ENCODE assay signal across 1 cellular context in the genomic region with DNA sequence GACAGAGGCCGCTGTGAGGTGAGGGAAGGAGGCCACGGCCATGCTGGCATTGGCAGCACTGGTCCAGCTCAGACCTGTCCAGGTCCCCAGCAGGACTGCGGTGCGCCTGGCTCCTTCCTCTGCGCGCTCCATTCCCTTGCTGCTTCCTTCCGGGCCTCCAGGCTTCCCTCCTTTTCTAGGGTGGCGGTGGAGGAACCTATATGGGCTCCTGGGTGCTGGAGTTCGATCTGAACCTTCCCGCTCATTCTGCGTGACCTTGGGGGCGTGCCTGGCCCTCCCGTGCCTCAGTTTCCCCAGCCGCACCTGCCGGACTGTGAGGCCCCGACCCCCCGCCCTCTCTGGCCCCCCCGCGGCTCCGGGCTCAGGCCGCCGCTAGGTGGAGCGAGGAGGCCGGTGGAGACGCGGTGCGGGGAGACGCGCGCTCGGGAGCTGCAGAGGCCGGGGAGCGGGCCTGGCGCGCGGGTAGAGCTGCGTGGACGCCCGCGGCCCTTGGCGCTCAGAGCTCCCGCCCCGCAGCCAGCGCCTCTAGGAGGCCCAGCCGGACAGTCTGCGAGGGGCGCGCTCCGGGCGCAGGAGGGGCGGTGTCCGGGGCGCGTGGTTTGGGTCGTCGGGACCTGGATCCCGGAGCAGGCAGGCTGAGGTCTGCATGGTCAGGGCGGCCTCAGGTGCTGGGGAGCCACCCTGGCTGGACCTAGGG.
TF ChIP-seq lines count a peak whose summit lies in the region.

No MANE protein-coding gene starts in this region.

TF ChIP-seq in K562, 482 proteins besides CTCF, POLR2A, EP300 and RAD21 (continues in another document):
- TF ChIP-seq, protein P1, sequence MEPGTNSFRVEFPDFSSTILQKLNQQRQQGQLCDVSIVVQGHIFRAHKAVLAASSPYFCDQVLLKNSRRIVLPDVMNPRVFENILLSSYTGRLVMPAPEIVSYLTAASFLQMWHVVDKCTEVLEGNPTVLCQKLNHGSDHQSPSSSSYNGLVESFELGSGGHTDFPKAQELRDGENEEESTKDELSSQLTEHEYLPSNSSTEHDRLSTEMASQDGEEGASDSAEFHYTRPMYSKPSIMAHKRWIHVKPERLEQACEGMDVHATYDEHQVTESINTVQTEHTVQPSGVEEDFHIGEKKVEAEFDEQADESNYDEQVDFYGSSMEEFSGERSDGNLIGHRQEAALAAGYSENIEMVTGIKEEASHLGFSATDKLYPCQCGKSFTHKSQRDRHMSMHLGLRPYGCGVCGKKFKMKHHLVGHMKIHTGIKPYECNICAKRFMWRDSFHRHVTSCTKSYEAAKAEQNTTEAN (CRISPR knock-in tag; IDR thresholded peaks at IDR 0.05), result no peak
- peak; percentile 56 for TF ChIP-seq HMGN3 (IDR thresholded peaks at IDR 0.05; ENCODE audit: borderline replicate concordance, extremely low read depth, insufficient read length, low read depth, low read length)
- TF ChIP-seq IRF2 (CRISPR knock-in tag; IDR thresholded peaks at IDR 0.05), result no peak
- 0 out of 2 replicates have a peak, but pooled peaks have one; percentile 11 for TF ChIP-seq ADNP (tag; IDR thresholded peaks at IDR 0.05)
- no peak for TF ChIP-seq ZNF384 (IDR thresholded peaks at IDR 0.05; ENCODE audit: low read depth, low read length)
- TF ChIP-seq CTBP1 (IDR thresholded peaks at IDR 0.05; ENCODE audit: borderline replicate concordance), result peak; percentile 90
- TF ChIP-seq SOX6 (IDR thresholded peaks at IDR 0.05), result no peak
- no peak for TF ChIP-seq ZNF224 (CRISPR knock-in tag; IDR thresholded peaks at IDR 0.05)
- no peak for TF ChIP-seq TAF9B (IDR thresholded peaks at IDR 0.05; ENCODE audit: partially characterized antibody)
- TF ChIP-seq RBM39 (optimal IDR thresholded peaks at IDR 0.05; ENCODE audit: low read depth, low read length), result no peak
- TF ChIP-seq, protein P2, sequence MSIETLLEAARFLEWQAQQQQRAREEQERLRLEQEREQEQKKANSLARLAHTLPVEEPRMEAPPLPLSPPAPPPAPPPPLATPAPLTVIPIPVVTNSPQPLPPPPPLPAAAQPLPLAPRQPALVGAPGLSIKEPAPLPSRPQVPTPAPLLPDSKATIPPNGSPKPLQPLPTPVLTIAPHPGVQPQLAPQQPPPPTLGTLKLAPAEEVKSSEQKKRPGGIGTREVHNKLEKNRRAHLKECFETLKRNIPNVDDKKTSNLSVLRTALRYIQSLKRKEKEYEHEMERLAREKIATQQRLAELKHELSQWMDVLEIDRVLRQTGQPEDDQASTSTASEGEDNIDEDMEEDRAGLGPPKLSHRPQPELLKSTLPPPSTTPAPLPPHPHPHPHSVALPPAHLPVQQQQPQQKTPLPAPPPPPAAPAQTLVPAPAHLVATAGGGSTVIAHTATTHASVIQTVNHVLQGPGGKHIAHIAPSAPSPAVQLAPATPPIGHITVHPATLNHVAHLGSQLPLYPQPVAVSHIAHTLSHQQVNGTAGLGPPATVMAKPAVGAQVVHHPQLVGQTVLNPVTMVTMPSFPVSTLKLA (conservative IDR thresholded peaks at IDR 0.05), result no peak
- no peak for TF ChIP-seq CBX2 (IDR thresholded peaks at IDR 0.05; ENCODE audit: insufficient read depth, low read length, poor library complexity, severe bottlenecking)
- peak; percentile 95 for TF ChIP-seq ZBTB7A (IDR thresholded peaks at IDR 0.05; ENCODE audit: borderline replicate concordance, control insufficient read depth, low read depth, low read length)
- TF ChIP-seq ARHGAP35 (IDR thresholded peaks at IDR 0.05; ENCODE audit: partially characterized antibody), result no peak
- TF ChIP-seq ZNF408 (CRISPR knock-in tag; IDR thresholded peaks at IDR 0.05; ENCODE audit: low read depth), result no peak
- TF ChIP-seq, protein P3, sequence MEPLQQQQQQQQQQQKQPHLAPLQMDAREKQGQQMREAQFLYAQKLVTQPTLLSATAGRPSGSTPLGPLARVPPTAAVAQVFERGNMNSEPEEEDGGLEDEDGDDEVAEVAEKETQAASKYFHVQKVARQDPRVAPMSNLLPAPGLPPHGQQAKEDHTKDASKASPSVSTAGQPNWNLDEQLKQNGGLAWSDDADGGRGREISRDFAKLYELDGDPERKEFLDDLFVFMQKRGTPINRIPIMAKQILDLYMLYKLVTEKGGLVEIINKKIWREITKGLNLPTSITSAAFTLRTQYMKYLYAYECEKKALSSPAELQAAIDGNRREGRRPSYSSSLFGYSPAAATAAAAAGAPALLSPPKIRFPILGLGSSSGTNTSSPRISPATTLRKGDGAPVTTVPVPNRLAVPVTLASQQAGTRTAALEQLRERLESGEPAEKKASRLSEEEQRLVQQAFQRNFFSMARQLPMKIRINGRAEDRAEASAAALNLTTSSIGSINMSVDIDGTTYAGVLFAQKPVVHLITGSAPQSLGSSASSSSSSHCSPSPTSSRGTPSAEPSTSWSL (CRISPR knock-in tag; IDR thresholded peaks at IDR 0.05; ENCODE audit: borderline replicate concordance), result no peak
- peak in 1 of 3 experiments; percentile 24 for TF ChIP-seq YY1 (IDR thresholded peaks at IDR 0.05; ENCODE audit: borderline replicate concordance in 1 of 3, control insufficient read depth in 1 of 3, extremely low read depth in 1 of 3, insufficient read depth in 3 of 3, insufficient read length in 1 of 3, insufficient replicate concordance in 2 of 3, low read depth in 1 of 3, low read length in 2 of 3)
- TF ChIP-seq L3MBTL2 (IDR thresholded peaks at IDR 0.05), result peak; percentile 75
- TF ChIP-seq HNRNPH1 (optimal IDR thresholded peaks at IDR 0.05; ENCODE audit: low read depth, low read length), result no peak
- no peak for TF ChIP-seq ZNF764 (CRISPR knock-in tag; IDR thresholded peaks at IDR 0.05; ENCODE audit: low read depth)
- TF ChIP-seq, protein P4, sequence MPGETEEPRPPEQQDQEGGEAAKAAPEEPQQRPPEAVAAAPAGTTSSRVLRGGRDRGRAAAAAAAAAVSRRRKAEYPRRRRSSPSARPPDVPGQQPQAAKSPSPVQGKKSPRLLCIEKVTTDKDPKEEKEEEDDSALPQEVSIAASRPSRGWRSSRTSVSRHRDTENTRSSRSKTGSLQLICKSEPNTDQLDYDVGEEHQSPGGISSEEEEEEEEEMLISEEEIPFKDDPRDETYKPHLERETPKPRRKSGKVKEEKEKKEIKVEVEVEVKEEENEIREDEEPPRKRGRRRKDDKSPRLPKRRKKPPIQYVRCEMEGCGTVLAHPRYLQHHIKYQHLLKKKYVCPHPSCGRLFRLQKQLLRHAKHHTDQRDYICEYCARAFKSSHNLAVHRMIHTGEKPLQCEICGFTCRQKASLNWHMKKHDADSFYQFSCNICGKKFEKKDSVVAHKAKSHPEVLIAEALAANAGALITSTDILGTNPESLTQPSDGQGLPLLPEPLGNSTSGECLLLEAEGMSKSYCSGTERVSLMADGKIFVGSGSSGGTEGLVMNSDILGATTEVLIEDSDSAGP (CRISPR knock-in tag; IDR thresholded peaks at IDR 0.05), result no peak
- peak; percentile 72 for TF ChIP-seq CXXC5 (CRISPR knock-in tag; IDR thresholded peaks at IDR 0.05)
- peak; percentile 100 for TF ChIP-seq MAZ (CRISPR knock-in tag; conservative IDR thresholded peaks at IDR 0.05 in 1 of 2, IDR thresholded peaks at IDR 0.05 in 1 of 2)
- TF ChIP-seq SMAD4 (CRISPR knock-in tag; conservative IDR thresholded peaks at IDR 0.05), result no peak
- TF ChIP-seq POLR2G (IDR thresholded peaks at IDR 0.05; ENCODE audit: low read depth, low read length), result peak; percentile 56
- TF ChIP-seq ZEB2 (IDR thresholded peaks at IDR 0.05), result no peak
- TF ChIP-seq EHMT2 (IDR thresholded peaks at IDR 0.05), result no peak
- TF ChIP-seq NFATC3 (IDR thresholded peaks at IDR 0.05), result no peak
- 0 out of 2 replicates have a peak, but pooled peaks have one; percentile 28 for TF ChIP-seq SRSF1 (IDR thresholded peaks at IDR 0.05; ENCODE audit: low read depth, low read length)
- peak; percentile 78 for TF ChIP-seq SAFB (IDR thresholded peaks at IDR 0.05; ENCODE audit: borderline replicate concordance, low read depth, low read length)
- TF ChIP-seq, protein P5, sequence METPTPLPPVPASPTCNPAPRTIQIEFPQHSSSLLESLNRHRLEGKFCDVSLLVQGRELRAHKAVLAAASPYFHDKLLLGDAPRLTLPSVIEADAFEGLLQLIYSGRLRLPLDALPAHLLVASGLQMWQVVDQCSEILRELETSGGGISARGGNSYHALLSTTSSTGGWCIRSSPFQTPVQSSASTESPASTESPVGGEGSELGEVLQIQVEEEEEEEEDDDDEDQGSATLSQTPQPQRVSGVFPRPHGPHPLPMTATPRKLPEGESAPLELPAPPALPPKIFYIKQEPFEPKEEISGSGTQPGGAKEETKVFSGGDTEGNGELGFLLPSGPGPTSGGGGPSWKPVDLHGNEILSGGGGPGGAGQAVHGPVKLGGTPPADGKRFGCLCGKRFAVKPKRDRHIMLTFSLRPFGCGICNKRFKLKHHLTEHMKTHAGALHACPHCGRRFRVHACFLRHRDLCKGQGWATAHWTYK (CRISPR knock-in tag; IDR thresholded peaks at IDR 0.05), result no peak
- TF ChIP-seq ZSCAN29 (IDR thresholded peaks at IDR 0.05), result 0 out of 2 replicates have a peak, but pooled peaks have one; percentile 27
- TF ChIP-seq PRMT5 (CRISPR knock-in tag; IDR thresholded peaks at IDR 0.05), result no peak
- no peak for TF ChIP-seq HDGF (IDR thresholded peaks at IDR 0.05)
- peak; percentile 72 for TF ChIP-seq ZFX (CRISPR knock-in tag; IDR thresholded peaks at IDR 0.05)
- TF ChIP-seq ELF2 (CRISPR knock-in tag; IDR thresholded peaks at IDR 0.05), result no peak
- TF ChIP-seq GATAD2B (IDR thresholded peaks at IDR 0.05; ENCODE audit: borderline replicate concordance), result no peak; the same call in 1 of the 2 replicates
- TF ChIP-seq, protein P6, sequence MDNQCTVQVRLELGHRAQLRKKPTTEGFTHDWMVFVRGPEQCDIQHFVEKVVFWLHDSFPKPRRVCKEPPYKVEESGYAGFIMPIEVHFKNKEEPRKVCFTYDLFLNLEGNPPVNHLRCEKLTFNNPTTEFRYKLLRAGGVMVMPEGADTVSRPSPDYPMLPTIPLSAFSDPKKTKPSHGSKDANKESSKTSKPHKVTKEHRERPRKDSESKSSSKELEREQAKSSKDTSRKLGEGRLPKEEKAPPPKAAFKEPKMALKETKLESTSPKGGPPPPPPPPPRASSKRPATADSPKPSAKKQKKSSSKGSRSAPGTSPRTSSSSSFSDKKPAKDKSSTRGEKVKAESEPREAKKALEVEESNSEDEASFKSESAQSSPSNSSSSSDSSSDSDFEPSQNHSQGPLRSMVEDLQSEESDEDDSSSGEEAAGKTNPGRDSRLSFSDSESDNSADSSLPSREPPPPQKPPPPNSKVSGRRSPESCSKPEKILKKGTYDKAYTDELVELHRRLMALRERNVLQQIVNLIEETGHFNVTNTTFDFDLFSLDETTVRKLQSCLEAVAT (IDR thresholded peaks at IDR 0.05), result no peak
- no peak for TF ChIP-seq ETV5 (CRISPR knock-in tag; IDR thresholded peaks at IDR 0.05; ENCODE audit: low read depth)
- TF ChIP-seq KLF1 (tag; IDR thresholded peaks at IDR 0.05), result no peak
- peak; percentile 31; the same call in 1 of the 2 replicates for TF ChIP-seq ZKSCAN8 (CRISPR knock-in tag; IDR thresholded peaks at IDR 0.05)
- peak; percentile 13; the same call in 1 of the 2 replicates for TF ChIP-seq STAG1 (CRISPR knock-in tag; IDR thresholded peaks at IDR 0.05; ENCODE audit: borderline replicate concordance)
- TF ChIP-seq, protein P7, sequence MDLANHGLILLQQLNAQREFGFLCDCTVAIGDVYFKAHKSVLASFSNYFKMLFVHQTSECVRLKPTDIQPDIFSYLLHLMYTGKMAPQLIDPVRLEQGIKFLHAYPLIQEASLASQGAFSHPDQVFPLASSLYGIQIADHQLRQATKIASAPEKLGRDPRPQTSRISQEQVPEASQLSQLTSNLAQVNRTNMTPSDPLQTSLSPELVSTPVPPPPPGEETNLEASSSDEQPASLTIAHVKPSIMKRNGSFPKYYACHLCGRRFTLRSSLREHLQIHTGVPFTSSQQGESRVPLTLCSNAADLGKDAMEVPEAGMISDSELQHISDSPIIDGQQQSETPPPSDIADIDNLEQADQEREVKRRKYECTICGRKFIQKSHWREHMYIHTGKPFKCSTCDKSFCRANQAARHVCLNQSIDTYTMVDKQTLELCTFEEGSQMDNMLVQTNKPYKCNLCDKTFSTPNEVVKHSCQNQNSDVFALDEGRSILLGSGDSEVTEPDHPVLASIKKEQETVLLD (IDR thresholded peaks at IDR 0.05), result peak; percentile 43; the same call in 1 of the 2 replicates
- peak; percentile 36 for TF ChIP-seq U2AF1 (optimal IDR thresholded peaks at IDR 0.05; ENCODE audit: low read depth, low read length)
- TF ChIP-seq, protein P8, sequence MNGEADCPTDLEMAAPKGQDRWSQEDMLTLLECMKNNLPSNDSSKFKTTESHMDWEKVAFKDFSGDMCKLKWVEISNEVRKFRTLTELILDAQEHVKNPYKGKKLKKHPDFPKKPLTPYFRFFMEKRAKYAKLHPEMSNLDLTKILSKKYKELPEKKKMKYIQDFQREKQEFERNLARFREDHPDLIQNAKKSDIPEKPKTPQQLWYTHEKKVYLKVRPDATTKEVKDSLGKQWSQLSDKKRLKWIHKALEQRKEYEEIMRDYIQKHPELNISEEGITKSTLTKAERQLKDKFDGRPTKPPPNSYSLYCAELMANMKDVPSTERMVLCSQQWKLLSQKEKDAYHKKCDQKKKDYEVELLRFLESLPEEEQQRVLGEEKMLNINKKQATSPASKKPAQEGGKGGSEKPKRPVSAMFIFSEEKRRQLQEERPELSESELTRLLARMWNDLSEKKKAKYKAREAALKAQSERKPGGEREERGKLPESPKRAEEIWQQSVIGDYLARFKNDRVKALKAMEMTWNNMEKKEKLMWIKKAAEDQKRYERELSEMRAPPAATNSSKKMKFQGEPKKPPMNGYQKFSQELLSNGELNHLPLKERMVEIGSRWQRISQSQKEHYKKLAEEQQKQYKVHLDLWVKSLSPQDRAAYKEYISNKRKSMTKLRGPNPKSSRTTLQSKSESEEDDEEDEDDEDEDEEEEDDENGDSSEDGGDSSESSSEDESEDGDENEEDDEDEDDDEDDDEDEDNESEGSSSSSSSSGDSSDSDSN (IDR thresholded peaks at IDR 0.05; ENCODE audit: borderline replicate concordance in 1 of 2, low read depth in 2 of 2, low read length in 2 of 2), result peak; percentile 54 to 89; a peak in 1 of 4 replicates
- TF ChIP-seq, protein P9, sequence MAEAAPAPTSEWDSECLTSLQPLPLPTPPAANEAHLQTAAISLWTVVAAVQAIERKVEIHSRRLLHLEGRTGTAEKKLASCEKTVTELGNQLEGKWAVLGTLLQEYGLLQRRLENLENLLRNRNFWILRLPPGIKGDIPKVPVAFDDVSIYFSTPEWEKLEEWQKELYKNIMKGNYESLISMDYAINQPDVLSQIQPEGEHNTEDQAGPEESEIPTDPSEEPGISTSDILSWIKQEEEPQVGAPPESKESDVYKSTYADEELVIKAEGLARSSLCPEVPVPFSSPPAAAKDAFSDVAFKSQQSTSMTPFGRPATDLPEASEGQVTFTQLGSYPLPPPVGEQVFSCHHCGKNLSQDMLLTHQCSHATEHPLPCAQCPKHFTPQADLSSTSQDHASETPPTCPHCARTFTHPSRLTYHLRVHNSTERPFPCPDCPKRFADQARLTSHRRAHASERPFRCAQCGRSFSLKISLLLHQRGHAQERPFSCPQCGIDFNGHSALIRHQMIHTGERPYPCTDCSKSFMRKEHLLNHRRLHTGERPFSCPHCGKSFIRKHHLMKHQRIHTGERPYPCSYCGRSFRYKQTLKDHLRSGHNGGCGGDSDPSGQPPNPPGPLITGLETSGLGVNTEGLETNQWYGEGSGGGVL (CRISPR knock-in tag; IDR thresholded peaks at IDR 0.05), result no peak
- no peak for TF ChIP-seq ZNF324 (CRISPR knock-in tag; IDR thresholded peaks at IDR 0.05)
- TF ChIP-seq KDM4B (IDR thresholded peaks at IDR 0.05; ENCODE audit: borderline replicate concordance in 2 of 2, low read depth in 1 of 2), result 0 out of 4 replicates have a peak, but pooled peaks of 1 of the 2 experiments have one; percentile 64
- TF ChIP-seq SP1 (CRISPR knock-in tag; IDR thresholded peaks at IDR 0.05), result peak; percentile 46; the same call in 1 of the 2 replicates
- TF ChIP-seq ZNF785 (CRISPR knock-in tag; IDR thresholded peaks at IDR 0.05), result no peak
- peak; percentile 58; the same call in 1 of the 2 replicates for TF ChIP-seq MYC (IDR thresholded peaks at IDR 0.05; ENCODE audit: low read depth, low read length)
- no peak for TF ChIP-seq MYC (CRISPR knock-in tag; IDR thresholded peaks at IDR 0.05; ENCODE audit: borderline replicate concordance, low read depth)
